8 cellular contexts compared by ENCODE assay signal in genomic region chr11:16986434-16987204, GRCh38.
DNase-seq lines count a peak whose midpoint lies in the region; ATAC-seq and TF ChIP-seq lines count a peak whose summit lies in the region.

No MANE protein-coding gene starts in this region.

- H3K9me3 ChIP-seq in RWPE2 (ENCODE audit: severe bottlenecking): no peaks in the 10 kb centered on the region

- H3K27me3 ChIP-seq in RWPE2 (ENCODE audit: insufficient read depth, poor library complexity, severe bottlenecking): no peaks in the 10 kb centered on the region

- peak; percentile 44 for DNase-seq in activated gamma-delta T cell treated with Interleukin-2 at 50 U/mL for 16 hours
- no peak for DNase-seq in activated gamma-delta T cell (lab: John Stamatoyannopoulos, UW)
- DNase-seq in RWPE2 (ENCODE audit: low spot score): no peak
- no peak for DNase-seq in caudate nucleus (lab: John Stamatoyannopoulos, UW)
- peak; percentile 15 to 48 (median 30) for DNase-seq in stimulated activated CD4-positive, alpha-beta T cell treated with anti-CD3 and anti-CD28 coated beads, Interleukin-12 subunit alpha, Interleukin-12 subunit beta, amount 100 ng/mL, for 48 hours (ENCODE audit: low read depth in 2 of 3, low spot score in 1 of 3)
- DNase-seq in substantia nigra (lab: John Stamatoyannopoulos, UW): no peak
- DNase-seq in ecto neural progenitor cell (ENCODE audit: low spot score): no peak

- no peaks in the 10 kb centered on the region for H3K36me3 ChIP-seq in RWPE2 (ENCODE audit: low read depth)

- H3K27ac ChIP-seq in RWPE2 (ENCODE audit: poor library complexity, severe bottlenecking) (no peak overlapping the region), caudate nucleus (ENCODE audit: low read depth, low read length) (peak overlapping the region; percentile 18), substantia nigra (ENCODE audit: low read depth, low read length, poor library complexity, severe bottlenecking) (no peak overlapping the region)

- no peak for TF ChIP-seq CTCF in RWPE2 (IDR thresholded peaks at IDR 0.05; ENCODE audit: poor library complexity, severe bottlenecking)

- H3K4me3 ChIP-seq in RWPE2 (ENCODE audit: severe bottlenecking): no peak overlapping the region

- no peaks in the 10 kb centered on the region for H3K4me1 ChIP-seq in RWPE2 (ENCODE audit: insufficient read depth, poor library complexity, severe bottlenecking)

- peak; percentile 97 for ATAC-seq in HG02973 (IDR thresholded peaks at IDR 0.05; ENCODE audit: unreplicated experiment)
- peak; percentile 26; the same call in 1 of the 3 replicates for ATAC-seq in RWPE2 (ENCODE audit: low read depth)

Comparison
In these comparisons a context has a peak if more than half of its experiments do, and no peak if none do; other contexts are left out.
1. DNase-seq: peak in activated gamma-delta T cell treated with Interleukin-2 at 50 U/mL for 16 hours (single experiment) and stimulated activated CD4-positive, alpha-beta T cell treated with anti-CD3 and anti-CD28 coated beads, Interleukin-12 subunit alpha, Interleukin-12 subunit beta, amount 100 ng/mL, for 48 hours (3 of 3); none in activated gamma-delta T cell (single experiment), RWPE2 (single experiment), caudate nucleus (0 of 61), substantia nigra (0 of 49) and ecto neural progenitor cell (single experiment).